Comparison of ENCODE assay signal across 29 cellular contexts in the genomic region with DNA sequence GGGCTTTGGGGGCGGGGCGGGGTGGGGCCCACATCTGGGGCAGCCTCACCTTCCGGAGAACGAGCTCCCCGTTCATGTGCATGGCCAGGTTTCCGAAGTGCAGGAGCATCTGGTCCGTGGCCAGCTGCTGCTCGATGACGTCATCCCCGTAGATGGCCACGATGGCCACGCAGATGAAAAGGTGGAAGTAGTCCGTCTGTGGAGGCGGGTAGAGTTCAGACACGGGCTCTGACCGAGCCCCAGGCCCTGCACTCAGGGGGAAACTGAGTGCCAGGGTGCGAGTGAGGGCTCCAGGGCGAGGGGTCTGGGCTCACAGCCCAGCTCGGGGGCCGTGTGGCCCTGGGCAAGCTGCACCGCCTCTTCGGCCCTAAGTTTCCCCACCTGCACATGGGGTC.
DNase-seq lines count a peak whose midpoint lies in the region; ATAC-seq and TF ChIP-seq lines count a peak whose summit lies in the region.
"Had no signal": no experiment of that assay in that cellular context is flagged by ENCODE, and none has a peak within 500 bp of the region (broad histone marks: within the 10 kb centered on the region; RNA-seq: fewer than 3 reads in every experiment).

No MANE protein-coding gene starts in this region.

- H3K4me1 ChIP-seq in right atrium auricular region (peaks cover 0 to 13% of the 10 kb centered on the region in 2 donors), heart left ventricle (peaks cover 0 to 15% (median 5%) of the 10 kb centered on the region in 12 donors), aorta (ENCODE audit: control insufficient read depth in 1 of 2, insufficient read depth in 2 of 2, low read length in 2 of 2) (no peaks in the 10 kb centered on the region)
- H3K4me1 ChIP-seq: ascending aorta, uterus had no signal

- H3K36me3 Mint-ChIP-seq in mesothelial cell of epicardium: peaks cover 24% of the 10 kb centered on the region
- H3K36me3 Mint-ChIP-seq: activated naive CD8-positive, alpha-beta T cell; CD8-positive, alpha-beta memory T cell had no signal

- TF ChIP-seq POLR2A in heart left ventricle (IDR thresholded peaks at IDR 0.05): no peak

- intact Hi-C loops in Right ventricle myocardium inferior (cut with DNase I): no loop called here
- intact Hi-C loops in heart left ventricle (cut with DNase I): no loop called here
- intact Hi-C loops in aorta (cut with DNase I): no loop called here

- DNase-seq in Right ventricle myocardium inferior (ENCODE audit: missing footprints): peak; percentile 15
- DNase-seq in right atrium auricular region (ENCODE audit: low spot score): no peak
- DNase-seq in heart left ventricle: peak in 3 of 5 donors; percentile 12 to 48 (median 21)
- peak; percentile 5 for DNase-seq in omental fat pad (ENCODE audit: low spot score)
- DNase-seq in aorta: peak; percentile 33 to 47
- no peak for DNase-seq in mesothelial cell of epicardium (ENCODE audit: low spot score in 2 of 2, unreplicated experiment in 2 of 2)
- no peak for DNase-seq in anterior cingulate cortex (lab: John Stamatoyannopoulos, UW)
- DNase-seq: activated CD4-positive, CD25-positive, alpha-beta regulatory T cell treated with anti-CD3 and anti-CD28 coated beads, Interleukin-2, amount 50 U/mL, for 72 hours; activated T-cell treated with anti-CD3 and anti-CD28 coated beads for 4 hours; DMS 273 treated with DMSO at 0.1 percent for 48 hours; mesendoderm; NCI-H1105 treated with DMSO at 0.1 percent for 48 hours; NCI-H2081; NCI-H2227 treated with DMSO at 0.1 percent for 48 hours; NCI-H69; nucleus accumbens; stimulated activated naive B cell treated with anti-CD40 and anti-IgM and Interleukin-4, amounts not matched to agents 10 μg/mL and 1 μg/mL and 100 μg/mL, for 72 hours had no signal

- no peak overlapping the region for H3K4me3 Mint-ChIP-seq in mesothelial cell of epicardium
- H3K4me3 Mint-ChIP-seq: H9; T-helper 1 cell treated with Interleukin-12 subunit alpha and Interleukin-12 subunit beta and Interleukin-4 antibody, amounts not matched to agents 30 μg/mL and 1 μg/mL, for 36 hours had no signal

- no peak overlapping the region for H3K27ac Mint-ChIP-seq in mesothelial cell of epicardium
- H3K27ac Mint-ChIP-seq: activated naive CD8-positive, alpha-beta T cell; H9; T-helper 1 cell treated with Interleukin-12 subunit alpha and Interleukin-12 subunit beta and Interleukin-4 antibody, amounts not matched to agents 30 μg/mL and 1 μg/mL, for 36 hours had no signal

- H3K9me3 Mint-ChIP-seq in mesothelial cell of epicardium: no peaks in the 10 kb centered on the region
- H3K9me3 Mint-ChIP-seq: H9; stimulated activated naive B cell treated with anti-CD40 and anti-IgM and Interleukin-4, amounts not matched to agents 10 μg/mL and 1 μg/mL and 100 μg/mL, for 72 hours; T-helper 1 cell treated with Interleukin-12 subunit alpha and Interleukin-12 subunit beta and Interleukin-4 antibody, amounts not matched to agents 30 μg/mL and 1 μg/mL, for 36 hours had no signal

- ATAC-seq in Right ventricle myocardium inferior: no peak
- no peak for ATAC-seq in heart left ventricle
- ATAC-seq in omental fat pad (ENCODE audit: low FRiP score): no peak
- ATAC-seq in aorta (ENCODE audit: low FRiP score): no peak
- ATAC-seq in HG03045 (IDR thresholded peaks at IDR 0.05; ENCODE audit: unreplicated experiment): no peak
- ATAC-seq: left colon had no signal

- TF ChIP-seq CTCF in right atrium auricular region (IDR thresholded peaks at IDR 0.05) (no peak), heart left ventricle (IDR thresholded peaks at IDR 0.05) (no peak), omental fat pad (IDR thresholded peaks at IDR 0.05) (no peak), mesothelial cell of epicardium (IDR thresholded peaks at IDR 0.05; ENCODE audit: unreplicated experiment) (no peak)

- H3K27ac ChIP-seq in right atrium auricular region: no peak overlapping the region
- no peak overlapping the region for H3K27ac ChIP-seq in heart left ventricle
- no peak overlapping the region for H3K27ac ChIP-seq in aorta (ENCODE audit: low read depth in 1 of 2, low read length in 2 of 2)
- H3K27ac ChIP-seq: ascending aorta, cardiac muscle cell, hepatocyte, SK-N-MC, uterus had no signal

- H3K9me3 ChIP-seq in right atrium auricular region (no peaks in the 10 kb centered on the region), heart left ventricle (no peaks in the 10 kb centered on the region), aorta (ENCODE audit: control insufficient read depth, low read length) (no peaks in the 10 kb centered on the region)
- H3K9me3 ChIP-seq: ascending aorta, Peyer's patch, uterus had no signal

- H3K4me1 Mint-ChIP-seq in mesothelial cell of epicardium: peaks cover 3% of the 10 kb centered on the region

- no peak overlapping the region for H3K4me3 ChIP-seq in right atrium auricular region
- no peak overlapping the region for H3K4me3 ChIP-seq in heart left ventricle
- no peak overlapping the region for H3K4me3 ChIP-seq in aorta (ENCODE audit: low read length in 2 of 2)
- H3K4me3 ChIP-seq: ascending aorta, cardiac muscle cell, hepatocyte, Peyer's patch, SK-N-MC, uterus had no signal

- no peaks in the 10 kb centered on the region for H3K27me3 ChIP-seq in right atrium auricular region
- no peaks in the 10 kb centered on the region for H3K27me3 ChIP-seq in heart left ventricle
- no peaks in the 10 kb centered on the region for H3K27me3 ChIP-seq in aorta (ENCODE audit: control insufficient read depth in 1 of 2, insufficient read depth in 2 of 2, low read length in 1 of 2)
- H3K27me3 ChIP-seq: ascending aorta, cardiac muscle cell, hepatocyte, Peyer's patch, uterus had no signal

- 91 to 94% (median 92%) methylated on average over 18 to 22 of the region's 22 CpGs for WGBS in heart left ventricle, 4 donors
- 91 to 92% methylated on average over 22 of the region's 22 CpGs for WGBS in aorta, 2 donors

- H3K36me3 ChIP-seq in right atrium auricular region: peaks cover 26% of the 10 kb centered on the region
- peaks cover 0 to 51% (median 15%) of the 10 kb centered on the region in 9 donors for H3K36me3 ChIP-seq in heart left ventricle
- H3K36me3 ChIP-seq in aorta (ENCODE audit: control insufficient read depth in 1 of 2, insufficient read depth in 2 of 2, low read length in 1 of 2): peaks cover 0 to 3% of the 10 kb centered on the region in 2 donors
- H3K36me3 ChIP-seq: cardiac muscle cell, uterus had no signal

- no peaks in the 10 kb centered on the region for H3K27me3 Mint-ChIP-seq in mesothelial cell of epicardium (ENCODE audit: low read depth)

Comparison
In these comparisons a context has a peak if more than half of its experiments do, and no peak if none do; other contexts are left out.
1. DNase-seq: peak in Right ventricle myocardium inferior (single experiment), heart left ventricle (3 of 5), omental fat pad (single experiment) and aorta (2 of 2); none in right atrium auricular region (single experiment), mesothelial cell of epicardium (0 of 2) and anterior cingulate cortex (0 of 58).